ENCODE assay signal across 8 cellular contexts in the genomic region with DNA sequence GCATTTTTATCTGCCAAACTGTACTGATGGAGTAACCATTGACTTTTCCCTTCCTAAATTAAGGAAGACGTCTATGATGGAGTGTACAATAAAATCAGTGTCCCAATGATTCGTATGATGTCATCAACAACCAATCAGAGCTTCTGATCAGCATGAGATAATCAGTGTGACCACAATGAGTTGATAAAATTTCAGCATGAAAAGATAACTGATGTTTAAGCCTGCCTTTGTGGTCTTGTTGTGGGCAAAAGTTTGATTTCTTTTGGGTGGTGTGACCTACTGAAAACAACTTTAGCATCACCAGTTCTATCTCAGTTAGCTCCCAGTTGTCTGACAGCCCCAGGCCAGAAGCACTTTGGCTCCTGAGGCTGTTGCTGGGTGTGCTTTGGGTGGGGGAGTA. TPM values are rescaled to one million over a fixed set of nuclear protein-coding genes. Genes with fewer than 3 reads are reported as not detected.
A peak's percentile ranks its signal among the peaks of the same experiment; 100 is the strongest.
DNase-seq lines count a peak whose midpoint lies in the region; ATAC-seq, FAIRE-seq and TF ChIP-seq lines count a peak whose summit lies in the region.
"Had no signal": no experiment of that assay in that cellular context is flagged by ENCODE, and none has a peak within 500 bp of the region (broad histone marks: within the 10 kb centered on the region; RNA-seq: fewer than 3 reads in every experiment).

No MANE protein-coding gene starts in this region.

- no peak for TF ChIP-seq CTCF in IMR-90 (conservative IDR thresholded peaks at IDR 0.05; ENCODE audit: low read depth, low read length)
- TF ChIP-seq CTCF in astrocyte (IDR thresholded peaks at IDR 0.05; ENCODE audit: insufficient read depth, low read depth, low read length) = no peak
- no peak for TF ChIP-seq CTCF in esophagus squamous epithelium (IDR thresholded peaks at IDR 0.05)

- intact Hi-C loops in IMR-90 (cut with micrococcal nuclease) = loop anchor here (10.0 kb wide), 1 partner anchor 103 kb away; the partner anchor contains the start of gene SNX21
- intact Hi-C loops in esophagus squamous epithelium (cut with DNase I) = no loop called here

- no peak overlapping the region for H2BK120ac ChIP-seq in IMR-90 (ENCODE audit: low read depth, low read length)
- no peak overlapping the region for H2BK120ac ChIP-seq in trophoblast cell (ENCODE audit: insufficient read depth, low read length, poor library complexity)

- H2BK5ac ChIP-seq in IMR-90 (ENCODE audit: low read depth, low read length, poor library complexity, severe bottlenecking) = no peak overlapping the region
- H2BK5ac ChIP-seq in trophoblast cell (ENCODE audit: low read depth, low read length, poor library complexity) = no peak overlapping the region

- dilution Hi-C loops in IMR-90 (cut with HindIII; ENCODE audit: low sequenced_read_pairs, unreplicated experiment) = no loop called here

- no peak overlapping the region for H2BK12ac ChIP-seq in trophoblast cell (ENCODE audit: low read length)

- no peak overlapping the region for H2BK15ac ChIP-seq in IMR-90 (ENCODE audit: low read depth, low read length)

- H4K91ac ChIP-seq in IMR-90 (ENCODE audit: insufficient read depth, low read depth, low read length) (no peak overlapping the region), trophoblast cell (ENCODE audit: low read depth, low read length) (no peak overlapping the region)

- H3K4me3 Mint-ChIP-seq in CD8-positive, alpha-beta memory T cell = peak overlapping the region; percentile 16 to 77 (median 73)
- H3K4me3 Mint-ChIP-seq in astrocyte (ENCODE audit: unreplicated experiment) = no peak overlapping the region
- peak overlapping the region in 8 of 10 donors; percentile 36 to 79 (median 72) for H3K4me3 Mint-ChIP-seq in naive thymus-derived CD8-positive, alpha-beta T cell

- H2AK9ac ChIP-seq in IMR-90 (replicated peaks; ENCODE audit: low read depth, low read length, poor library complexity) = no peak overlapping the region

- POLR2A ChIA-PET in CD8-positive, alpha-beta memory T cell (lab: Charles Lee) = interaction anchor here (4.5 kb wide), 1 partner anchor 34 kb away, joined by 113 read pairs; the partner anchor contains the start of gene ZNF335
- POLR2A ChIA-PET in IMR-90 (lab: Charles Lee; ENCODE audit: unreplicated experiment) = no interaction called here
- POLR2A ChIA-PET in naive thymus-derived CD8-positive, alpha-beta T cell (lab: Charles Lee) = interaction anchor here (1.2 to 9.8 kb wide), 7 partner anchors 11 to 146 kb away, joined by 3 to 216 read pairs (median 71); partner anchors contain the start of genes ACOT8, CTSA, DNTTIP1 and NEURL2

- peaks cover 12% of the 10 kb centered on the region for H3K4me1 ChIP-seq in CD8-positive, alpha-beta memory T cell (ENCODE audit: insufficient read depth, low read length)
- peaks cover 5% of the 10 kb centered on the region for H3K4me1 ChIP-seq in IMR-90 (ENCODE audit: control insufficient read depth, insufficient read depth, low read length)
- H3K4me1 ChIP-seq in astrocyte (ENCODE audit: insufficient read depth, low read length) = peaks cover 14% of the 10 kb centered on the region
- peaks cover 2 to 4% of the 10 kb centered on the region in 2 experiments for H3K4me1 ChIP-seq in trophoblast cell (ENCODE audit: control insufficient read depth in 1 of 2, insufficient read depth in 2 of 2, low read length in 2 of 2)
- H3K4me1 ChIP-seq in esophagus squamous epithelium = peaks cover 16 to 61% (median 18%) of the 10 kb centered on the region in 3 donors

- H3K27me3 ChIP-seq in CD8-positive, alpha-beta memory T cell (ENCODE audit: insufficient read depth, low read length, poor library complexity, severe bottlenecking) = no peaks in the 10 kb centered on the region
- no peaks in the 10 kb centered on the region for H3K27me3 ChIP-seq in IMR-90 (ENCODE audit: control insufficient read depth, insufficient read depth, low read length)
- H3K27me3 ChIP-seq in astrocyte (ENCODE audit: insufficient read depth, low read length) = no peaks in the 10 kb centered on the region
- H3K27me3 ChIP-seq in trophoblast cell (ENCODE audit: insufficient read depth, low read length) = no peaks in the 10 kb centered on the region
- H3K27me3 ChIP-seq in esophagus squamous epithelium = no peaks in the 10 kb centered on the region

- H4K12ac ChIP-seq in trophoblast cell (ENCODE audit: low read depth, low read length) = no peak overlapping the region

- no peak overlapping the region for H3K4me3 ChIP-seq in CD8-positive, alpha-beta memory T cell (ENCODE audit: low read length)
- no peak overlapping the region for H3K4me3 ChIP-seq in IMR-90 (ENCODE audit: insufficient read depth, low read depth, low read length)
- no peak overlapping the region for H3K4me3 ChIP-seq in astrocyte (ENCODE audit: insufficient read depth, low read depth, low read length)
- no peak overlapping the region for H3K4me3 ChIP-seq in trophoblast cell (ENCODE audit: low read depth, low read length)
- H3K4me3 ChIP-seq in esophagus squamous epithelium = no peak overlapping the region

- H3K14ac ChIP-seq in IMR-90 (replicated peaks; ENCODE audit: low read depth, low read length) (no peak overlapping the region), trophoblast cell (ENCODE audit: low read length) (no peak overlapping the region)

- peak overlapping the region; percentile 12 to 95 (median 84) for H3K27ac Mint-ChIP-seq in CD8-positive, alpha-beta memory T cell
- H3K27ac Mint-ChIP-seq in astrocyte (ENCODE audit: unreplicated experiment) = peak overlapping the region; percentile 10
- peak overlapping the region; percentile 84 to 92 (median 88) for H3K27ac Mint-ChIP-seq in naive thymus-derived CD8-positive, alpha-beta T cell

- TF ChIP-seq POLR2A in IMR-90 (IDR thresholded peaks at IDR 0.05; ENCODE audit: low read depth, low read length) = no peak
- TF ChIP-seq POLR2A in esophagus squamous epithelium (IDR thresholded peaks at IDR 0.05) = no peak

- H3K36me3 Mint-ChIP-seq in CD8-positive, alpha-beta memory T cell = peaks cover 0 to 66% (median 5%) of the 10 kb centered on the region in 3 donors
- H3K36me3 Mint-ChIP-seq in astrocyte (ENCODE audit: low read depth, unreplicated experiment) = peaks cover 17% of the 10 kb centered on the region
- peaks cover 0 to 37% (median 4%) of the 10 kb centered on the region in 3 donors for H3K36me3 Mint-ChIP-seq in naive thymus-derived CD8-positive, alpha-beta T cell

- H3K18ac ChIP-seq in IMR-90 (ENCODE audit: low read depth, low read length) (no peak overlapping the region), trophoblast cell (ENCODE audit: low read length) (no peak overlapping the region)

- H3K9me3 Mint-ChIP-seq in CD8-positive, alpha-beta memory T cell = no peaks in the 10 kb centered on the region
- H3K9me3 Mint-ChIP-seq in astrocyte (ENCODE audit: unreplicated experiment) = no peaks in the 10 kb centered on the region
- no peaks in the 10 kb centered on the region for H3K9me3 Mint-ChIP-seq in naive thymus-derived CD8-positive, alpha-beta T cell

- no peak overlapping the region for H2BK20ac ChIP-seq in IMR-90 (ENCODE audit: low read depth, low read length)

- H3K9me1 ChIP-seq in IMR-90 (ENCODE audit: insufficient read depth, low read length) = 0 out of 2 replicates have a peak, but pooled peaks cover 4% of the 10 kb centered on the region

- no peak overlapping the region for H3K4me2 ChIP-seq in IMR-90 (ENCODE audit: low read depth, low read length)
- H3K4me2 ChIP-seq in astrocyte (ENCODE audit: low read length) = no peak overlapping the region
- no peak overlapping the region for H3K4me2 ChIP-seq in trophoblast cell (ENCODE audit: low read length)

- no peaks in the 10 kb centered on the region for H3K9me3 ChIP-seq in CD8-positive, alpha-beta memory T cell (ENCODE audit: low read length)
- H3K9me3 ChIP-seq in IMR-90 (ENCODE audit: control insufficient read depth, insufficient read depth, low read length) = no peaks in the 10 kb centered on the region
- no peaks in the 10 kb centered on the region for H3K9me3 ChIP-seq in astrocyte (ENCODE audit: insufficient read depth, low read depth, low read length)
- peaks cover 5% of the 10 kb centered on the region for H3K9me3 ChIP-seq in trophoblast cell (ENCODE audit: insufficient read depth, low read depth, low read length)
- H3K9me3 ChIP-seq in esophagus squamous epithelium = no peaks in the 10 kb centered on the region

- peaks cover 43% of the 10 kb centered on the region for H3K36me3 ChIP-seq in CD8-positive, alpha-beta memory T cell (ENCODE audit: insufficient read depth, low read length)
- H3K36me3 ChIP-seq in IMR-90 (ENCODE audit: control insufficient read depth, insufficient read depth, low read length) = peaks cover 38% of the 10 kb centered on the region
- H3K36me3 ChIP-seq in astrocyte (ENCODE audit: insufficient read depth, low read length) = peaks cover 23% of the 10 kb centered on the region
- H3K36me3 ChIP-seq in trophoblast cell (ENCODE audit: control insufficient read depth in 1 of 2, insufficient read depth in 2 of 2, low read length in 2 of 2) = peaks cover 39 to 41% of the 10 kb centered on the region in 2 experiments
- H3K36me3 ChIP-seq in esophagus squamous epithelium = peaks cover 34 to 64% (median 47%) of the 10 kb centered on the region in 3 donors

- H3K56ac ChIP-seq in IMR-90 (ENCODE audit: extremely low read depth, insufficient read depth, low read length) = no peak overlapping the region

- no peak overlapping the region for H4K5ac ChIP-seq in IMR-90 (ENCODE audit: low read depth, low read length)

- peak in 2 of 5 donors; percentile 13 to 28 for DNase-seq in CD8-positive, alpha-beta memory T cell
- DNase-seq in IMR-90 (peak; percentile 48), astrocyte (ENCODE audit: low read depth) (peak; percentile 47), trophoblast cell (no peak), esophagus squamous epithelium (lab: John Stamatoyannopoulos, UW) (no peak)
- peak in 2 of 10 donors; percentile 14 to 39 for DNase-seq in naive thymus-derived CD8-positive, alpha-beta T cell
- DNase-seq: activated CD4-positive, CD25-positive, alpha-beta regulatory T cell had no signal

- BruUV-seq in IMR-90 (replicated peaks; lab: Mats Ljungman, UMichigan) = no TSS peak

- ATAC-seq in IMR-90 (ENCODE audit: low read depth) (no peak), GM21526 (IDR thresholded peaks at IDR 0.05; ENCODE audit: low FRiP score, unreplicated experiment) (no peak)
- no peak for ATAC-seq in naive thymus-derived CD8-positive, alpha-beta T cell

- WGBS in IMR-90 (ENCODE audit: extremely low coverage in 2 of 2, insufficient read length in 1 of 2), 2 experiments = 100% methylated on average over 1 of the region's 2 CpGs; no CpG with 5 or more reads in 1 of the 2 experiments
- WGBS in trophoblast cell (ENCODE audit: extremely low coverage, insufficient coverage, insufficient read length) = no CpG with 5 or more reads among the region's 2 CpGs
- WGBS in esophagus squamous epithelium, 2 donors = 65 to 83% methylated on average over 2 of the region's 2 CpGs

- H4K20me1 ChIP-seq in IMR-90 (ENCODE audit: insufficient read depth, low read length) = peaks cover 15% of the 10 kb centered on the region
- H4K20me1 ChIP-seq in astrocyte (ENCODE audit: insufficient read depth, low read length) = peaks cover 56% of the 10 kb centered on the region

- H3K79me2 ChIP-seq in astrocyte (ENCODE audit: insufficient read depth, low read length) (peaks cover 42% of the 10 kb centered on the region), trophoblast cell (ENCODE audit: control insufficient read depth, insufficient read depth, low read length, poor library complexity) (peaks cover 10% of the 10 kb centered on the region)

- no peak for TF ChIP-seq RAD21 in IMR-90 (IDR thresholded peaks at IDR 0.05; ENCODE audit: low read length)

- no peak overlapping the region for H3K9ac ChIP-seq in IMR-90 (ENCODE audit: low read depth, low read length)
- H3K9ac ChIP-seq in astrocyte (ENCODE audit: low read length) = peak overlapping the region; percentile 36
- H3K9ac ChIP-seq in trophoblast cell (ENCODE audit: low read length) = no peak overlapping the region

- H3K23ac ChIP-seq in IMR-90 (ENCODE audit: low read depth, low read length) (no peak overlapping the region), trophoblast cell (ENCODE audit: low read length) (no peak overlapping the region)

- no peak overlapping the region for H2AFZ ChIP-seq in IMR-90 (replicated peaks; ENCODE audit: low read length, poor library complexity)
- no peak overlapping the region for H2AFZ ChIP-seq in astrocyte (ENCODE audit: low read depth, low read length)
- no peak overlapping the region for H2AFZ ChIP-seq in trophoblast cell (ENCODE audit: insufficient read depth, low read length, poor library complexity)

- H3K4ac ChIP-seq in IMR-90 (ENCODE audit: low read depth, low read length) = no peak overlapping the region
- no peak overlapping the region for H3K4ac ChIP-seq in trophoblast cell (ENCODE audit: low read depth, low read length)

- in situ Hi-C loops in IMR-90 (cut with MboI; ENCODE audit: low sequenced_read_pairs) = no loop called here

- no peak overlapping the region for H3K27ac ChIP-seq in CD8-positive, alpha-beta memory T cell (ENCODE audit: low read depth, low read length)
- H3K27ac ChIP-seq in IMR-90 (ENCODE audit: insufficient read depth, low read length) (no peak overlapping the region), astrocyte (ENCODE audit: low read depth, low read length) (no peak overlapping the region), trophoblast cell (ENCODE audit: low read depth, low read length) (no peak overlapping the region), esophagus squamous epithelium (no peak overlapping the region)

- H4K8ac ChIP-seq in IMR-90 (ENCODE audit: low read depth in 2 of 2, low read length in 2 of 2) (no peak overlapping the region), trophoblast cell (ENCODE audit: low read depth, low read length) (no peak overlapping the region)

- peaks cover 28 to 53% of the 10 kb centered on the region in 2 experiments for H3K79me1 ChIP-seq in IMR-90 (ENCODE audit: low read depth in 1 of 2, low read length in 2 of 2)
- H3K79me1 ChIP-seq in trophoblast cell (ENCODE audit: low read length) = peaks cover 12% of the 10 kb centered on the region

- H2AK5ac ChIP-seq in IMR-90 (ENCODE audit: low read depth, low read length) (no peak overlapping the region), trophoblast cell (ENCODE audit: low read length) (no peak overlapping the region)

- CTCF ChIA-PET in CD8-positive, alpha-beta memory T cell (lab: Charles Lee) = interaction anchor here (1.0 to 3.7 kb wide), 4 partner anchors 21 to 139 kb away, joined by 3 to 21 read pairs (median 4); no protein-coding TSS in a partner anchor
- CTCF ChIA-PET in IMR-90 (lab: Yijun Ruan, JAX) = interaction anchor here (1.0 kb wide), 1 partner anchor 11 kb away, joined by 4 read pairs; no protein-coding TSS in a partner anchor

- no peak for FAIRE-seq in astrocyte (lab: Jason Lieb, UNC)

- H3K27me3 Mint-ChIP-seq in CD8-positive, alpha-beta memory T cell = no peaks in the 10 kb centered on the region
- no peaks in the 10 kb centered on the region for H3K27me3 Mint-ChIP-seq in astrocyte (ENCODE audit: low read depth, unreplicated experiment)
- H3K27me3 Mint-ChIP-seq in naive thymus-derived CD8-positive, alpha-beta T cell = no peaks in the 10 kb centered on the region

- H3K4me1 Mint-ChIP-seq in CD8-positive, alpha-beta memory T cell = peaks cover 26 to 42% (median 27%) of the 10 kb centered on the region in 3 donors
- H3K4me1 Mint-ChIP-seq in astrocyte (ENCODE audit: low read depth, unreplicated experiment) = peaks cover 2% of the 10 kb centered on the region
- peaks cover 13 to 40% (median 27%) of the 10 kb centered on the region in 4 donors for H3K4me1 Mint-ChIP-seq in naive thymus-derived CD8-positive, alpha-beta T cell

RNA-seq across cellular contexts. Expression of gene PCIF1, which starts 3.3 kb away (rescaled TPM):
- total RNA-seq in CD8-positive, alpha-beta memory T cell = 10 to 100 TPM; 33.6 to 34.1 TPM
- polyA plus RNA-seq in CD8-positive, alpha-beta memory T cell = 88.0 TPM
- 5.4 and 6.1 TPM in 2 replicates for total RNA-seq in IMR-90 (2012; rRNA removed)
- polyA plus RNA-seq in IMR-90 (2012; rRNA removed) = 17.8 and 18.3 TPM in 2 replicates
- polyA plus RNA-seq in IMR-90 (2012; cell fraction: cytosol; rRNA removed) = 16.0 and 23.4 TPM in 2 replicates
- polyA plus RNA-seq in IMR-90 (2012; cell fraction: nucleus; rRNA removed; ENCODE audit: low replicate concordance) = 23.7 and 43.7 TPM in 2 replicates
- total RNA-seq in astrocyte = 12.9 and 13.0 TPM in 2 replicates
- total RNA-seq in naive thymus-derived CD8-positive, alpha-beta T cell = 10 to 100 TPM; 77.7 to 83.3 TPM
- 10 to 100 TPM; 60.8 to 94.2 (median 78.7) TPM for polyA plus RNA-seq in naive thymus-derived CD8-positive, alpha-beta T cell
- polyA plus RNA-seq in trophoblast cell (2013) = 17.6 and 18.6 TPM in 2 replicates
- 10 to 100 TPM; 10.4 to 36.8 (median 16.4) TPM for total RNA-seq in esophagus squamous epithelium

RNA-seq across cellular contexts. Expression of gene PLTP, which starts 25.8 kb away (rescaled TPM):
- 1 to 10 TPM; 2.5 to 3.2 TPM for total RNA-seq in CD8-positive, alpha-beta memory T cell
- polyA plus RNA-seq in CD8-positive, alpha-beta memory T cell = 0.45 TPM
- total RNA-seq in IMR-90 (2012; rRNA removed) = 5.0 and 5.4 TPM in 2 replicates
- polyA plus RNA-seq in IMR-90 (2012; rRNA removed) = 53.5 and 55.8 TPM in 2 replicates
- 68.7 and 135 TPM in 2 replicates for polyA plus RNA-seq in IMR-90 (2012; cell fraction: cytosol; rRNA removed)
- polyA plus RNA-seq in IMR-90 (2012; cell fraction: nucleus; rRNA removed; ENCODE audit: low replicate concordance) = 46.1 and 62.0 TPM in 2 replicates
- total RNA-seq in astrocyte = 162 and 167 TPM in 2 replicates
- under 1 TPM in 1 of 2 experiments, not detected in 1; 0.27 TPM for total RNA-seq in naive thymus-derived CD8-positive, alpha-beta T cell
- 1 to 10 TPM in 1 of 3 donors, under 1 TPM in 2; 0.18 to 2.2 (median 0.68) TPM for polyA plus RNA-seq in naive thymus-derived CD8-positive, alpha-beta T cell
- polyA plus RNA-seq in trophoblast cell (2013) = 39.7 and 41.3 TPM in 2 replicates
- total RNA-seq in esophagus squamous epithelium = 100 to 1,000 TPM in 2 of 4 donors, 10 to 100 TPM in 1, 1 to 10 TPM in 1; 5.9 to 248 (median 92.6) TPM

RNA-seq across cellular contexts. Expression of gene ZNF335, which starts 34.2 kb away (rescaled TPM):
- 10 to 100 TPM; 37.5 to 38.3 TPM for total RNA-seq in CD8-positive, alpha-beta memory T cell
- 14.6 TPM for polyA plus RNA-seq in CD8-positive, alpha-beta memory T cell
- total RNA-seq in IMR-90 (2012; rRNA removed) (11.8 and 12.5 TPM in 2 replicates), astrocyte (18.2 and 18.6 TPM in 2 replicates), esophagus squamous epithelium (10 to 100 TPM; 10.5 to 22.5 (median 19.8) TPM)
- polyA plus RNA-seq in IMR-90 (2012; rRNA removed) = 17.8 and 20.2 TPM in 2 replicates
- polyA plus RNA-seq in IMR-90 (2012; cell fraction: cytosol; rRNA removed) = 6.2 and 10.9 TPM in 2 replicates
- 89.9 and 166 TPM in 2 replicates for polyA plus RNA-seq in IMR-90 (2012; cell fraction: nucleus; rRNA removed; ENCODE audit: low replicate concordance)
- total RNA-seq in naive thymus-derived CD8-positive, alpha-beta T cell = 10 to 100 TPM; 53.1 to 56.2 TPM
- polyA plus RNA-seq in naive thymus-derived CD8-positive, alpha-beta T cell = 10 to 100 TPM in 1 of 3 donors, 1 to 10 TPM in 2; 6.4 to 13.2 (median 7.8) TPM
- 15.7 and 15.8 TPM in 2 replicates for polyA plus RNA-seq in trophoblast cell (2013)

RNA-seq across cellular contexts. Expression of gene CTSA, which starts 46.6 kb away (rescaled TPM):
- total RNA-seq in CD8-positive, alpha-beta memory T cell = 10 to 100 TPM; 81.1 to 82.1 TPM
- 219 TPM for polyA plus RNA-seq in CD8-positive, alpha-beta memory T cell
- total RNA-seq in IMR-90 (2012; rRNA removed) = 19.0 and 30.3 TPM in 2 replicates
- 290 and 312 TPM in 2 replicates for polyA plus RNA-seq in IMR-90 (2012; rRNA removed)
- 132 and 313 TPM in 2 replicates for polyA plus RNA-seq in IMR-90 (2012; cell fraction: cytosol; rRNA removed)
- 979 and 1,055 TPM in 2 replicates for polyA plus RNA-seq in IMR-90 (2012; cell fraction: nucleus; rRNA removed; ENCODE audit: low replicate concordance)
- total RNA-seq in astrocyte = 69.0 and 87.5 TPM in 2 replicates
- 10 to 100 TPM; 79.1 to 82.7 TPM for total RNA-seq in naive thymus-derived CD8-positive, alpha-beta T cell
- 100 to 1,000 TPM in 1 of 3 donors, 10 to 100 TPM in 2; 79.5 to 128 (median 90.5) TPM for polyA plus RNA-seq in naive thymus-derived CD8-positive, alpha-beta T cell
- polyA plus RNA-seq in trophoblast cell (2013) = 69.0 and 71.9 TPM in 2 replicates
- total RNA-seq in esophagus squamous epithelium = 10 to 100 TPM; 44.5 to 74.8 (median 56.8) TPM

RNA-seq across cellular contexts. Expression of gene NEURL2, which starts 46.8 kb away (rescaled TPM):
- total RNA-seq in CD8-positive, alpha-beta memory T cell = 1 to 10 TPM; 2.7 to 2.8 TPM
- 0.94 TPM for polyA plus RNA-seq in CD8-positive, alpha-beta memory T cell
- total RNA-seq in IMR-90 (2012; rRNA removed) (0.56 and 1.1 TPM in 2 replicates), astrocyte (6.7 and 6.9 TPM in 2 replicates), esophagus squamous epithelium (1 to 10 TPM; 4.1 to 6.5 (median 5.5) TPM)
- 2.0 and 2.5 TPM in 2 replicates for polyA plus RNA-seq in IMR-90 (2012; rRNA removed)
- 1.2 and 3.0 TPM in 2 replicates for polyA plus RNA-seq in IMR-90 (2012; cell fraction: cytosol; rRNA removed)
- 9.3 and 17.2 TPM in 2 replicates for polyA plus RNA-seq in IMR-90 (2012; cell fraction: nucleus; rRNA removed; ENCODE audit: low replicate concordance)
- total RNA-seq in naive thymus-derived CD8-positive, alpha-beta T cell = 1 to 10 TPM; 5.0 to 5.9 TPM
- polyA plus RNA-seq in naive thymus-derived CD8-positive, alpha-beta T cell = 1 to 10 TPM in 2 of 3 donors, under 1 TPM in 1; 0.53 to 2.2 (median 1.8) TPM
- 0.97 and 1.2 TPM in 2 replicates for polyA plus RNA-seq in trophoblast cell (2013)

Comparison
In these comparisons a context has a peak if more than half of its experiments do, and no peak if none do; other contexts are left out.
1. DNase-seq: peak in IMR-90 (single experiment) and astrocyte (single experiment); none in trophoblast cell (0 of 2) and esophagus squamous epithelium (single experiment).
2. H3K27ac Mint-ChIP-seq: peak in every context shown above with its lines; median percentile 88 in naive thymus-derived CD8-positive, alpha-beta T cell; 84 in CD8-positive, alpha-beta memory T cell; 10 in astrocyte.